Comparison of ENCODE assay signal across 26 cellular contexts in genomic region chr2:16028644-16029043, GRCh38.
"Had no signal": no experiment of that assay in that cellular context is flagged by ENCODE, and none has a peak within 500 bp of the region (broad histone marks: within the 10 kb centered on the region; RNA-seq: fewer than 3 reads in every experiment).

No MANE protein-coding gene starts in this region.

- H3K27ac ChIP-seq: ascending aorta, breast epithelium, cardiac muscle cell, colonic mucosa, epithelial cell of prostate, esophagus squamous epithelium, gastroesophageal sphincter had no signal

- H3K4me3 Mint-ChIP-seq: activated CD4-positive, alpha-beta T cell treated with anti-CD3 and anti-CD28 coated beads, Interleukin-2, amount 10 ng/mL, durations not matched to agents 7 days and 5 days; activated CD8-positive, alpha-beta T cell treated with anti-CD3 and anti-CD28 coated beads for 36 hours; activated naive CD8-positive, alpha-beta T cell; activated T-cell treated with anti-CD3 and anti-CD28 coated beads, Interleukin-2, amount 50 U/mL, for 4 hours; activated T-helper 17 cell treated with anti-CD3 and anti-CD28 coated beads, Interleukin-2, amount 50 U/mL, for 72 hours; brain had no signal

- H3K36me3 ChIP-seq: ascending aorta, breast epithelium, cardiac muscle cell, colonic mucosa, esophagus squamous epithelium, gastroesophageal sphincter had no signal

- H3K9me3 Mint-ChIP-seq: activated CD4-positive, alpha-beta T cell treated with anti-CD3 and anti-CD28 coated beads, Interleukin-2, amount 10 ng/mL, durations not matched to agents 7 days and 5 days; activated CD8-positive, alpha-beta T cell treated with anti-CD3 and anti-CD28 coated beads for 36 hours; activated T-cell treated with anti-CD3 and anti-CD28 coated beads, Interleukin-2, amount 50 U/mL, for 4 hours; activated T-helper 17 cell treated with anti-CD3 and anti-CD28 coated beads, Interleukin-2, amount 50 U/mL, for 72 hours had no signal

- ATAC-seq: activated CD8-positive, alpha-beta T cell treated with anti-CD3 and anti-CD28 coated beads for 36 hours; activated T-cell treated with anti-CD3 and anti-CD28 coated beads, Interleukin-2, amount 50 U/mL, for 4 hours; activated T-helper 17 cell treated with anti-CD3 and anti-CD28 coated beads, Interleukin-2, amount 50 U/mL, for 72 hours; gastroesophageal sphincter had no signal

- H3K4me1 Mint-ChIP-seq: activated CD4-positive, alpha-beta T cell treated with anti-CD3 and anti-CD28 coated beads, Interleukin-2, amount 10 ng/mL, durations not matched to agents 7 days and 5 days; activated T-helper 17 cell treated with anti-CD3 and anti-CD28 coated beads, Interleukin-2, amount 50 U/mL, for 72 hours had no signal

- H3K27ac Mint-ChIP-seq: activated CD4-positive, alpha-beta T cell treated with anti-CD3 and anti-CD28 coated beads, Interleukin-2, amount 10 ng/mL, durations not matched to agents 7 days and 5 days; activated CD8-positive, alpha-beta T cell treated with anti-CD3 and anti-CD28 coated beads for 36 hours; activated naive CD8-positive, alpha-beta T cell; activated T-helper 17 cell treated with anti-CD3 and anti-CD28 coated beads, Interleukin-2, amount 50 U/mL, for 72 hours; brain had no signal

- H3K9me3 ChIP-seq: ascending aorta, breast epithelium, colonic mucosa, esophagus squamous epithelium, gastroesophageal sphincter had no signal

- H3K4me1 ChIP-seq: ascending aorta, breast epithelium, colonic mucosa, gastroesophageal sphincter had no signal

- H3K36me3 Mint-ChIP-seq: activated naive CD8-positive, alpha-beta T cell; brain had no signal

- DNase-seq: activated CD4-positive, alpha-beta T cell treated with anti-CD3 and anti-CD28 coated beads for 1 hour; activated CD4-positive, alpha-beta T cell treated with anti-CD3 and anti-CD28 coated beads for 4 hours; activated CD4-positive, alpha-beta T cell treated with anti-CD3 and anti-CD28 coated beads, Interleukin-2, amount 10 ng/mL, durations not matched to agents 7 days and 5 days; activated CD4-positive, alpha-beta T cell treated with anti-CD3 and anti-CD28 coated beads, Interleukin-2, amount 50 U/mL, for 4 hours; activated CD8-positive, alpha-beta memory T cell treated with anti-CD3 and anti-CD28 coated beads for 24 hours; activated CD8-positive, alpha-beta T cell treated with anti-CD3 and anti-CD28 coated beads for 36 hours; activated effector memory CD4-positive, alpha-beta T cell treated with Interleukin-2 at 50 U/mL for 16 hours; activated gamma-delta T cell treated with Interleukin-2 at 50 U/mL for 16 hours; activated naive CD4-positive, alpha-beta T cell treated with anti-CD3 and anti-CD28 coated beads, Interleukin-2, amount 50 U/mL, for 16 hours; activated naive CD4-positive, alpha-beta T cell treated with Interleukin-2 at 50 U/mL for 16 hours; activated T-cell treated with anti-CD3 and anti-CD28 coated beads, Interleukin-2, amount 50 U/mL, for 4 hours; central memory CD4-positive, alpha-beta T cell; cerebellar nuclear complex; colonic mucosa; effector CD8-positive, alpha-beta T cell; esophagus squamous epithelium; foreskin melanocyte; T-helper 2 cell had no signal

- H3K27me3 ChIP-seq: ascending aorta, breast epithelium, cardiac muscle cell, colonic mucosa, gastroesophageal sphincter had no signal

- H3K4me3 ChIP-seq: ascending aorta, breast epithelium, cardiac muscle cell, colonic mucosa, esophagus squamous epithelium, gastroesophageal sphincter had no signal

- H3K27me3 Mint-ChIP-seq: activated CD4-positive, alpha-beta T cell treated with anti-CD3 and anti-CD28 coated beads, Interleukin-2, amount 10 ng/mL, durations not matched to agents 7 days and 5 days; activated CD8-positive, alpha-beta T cell treated with anti-CD3 and anti-CD28 coated beads for 36 hours; activated naive CD8-positive, alpha-beta T cell had no signal
